ENCODE assay signal across 7 cellular contexts in genomic region chr15:65583701-65584100, GRCh38. TPM values are rescaled to one million over a fixed set of nuclear protein-coding genes. Genes with fewer than 3 reads are reported as not detected.
DNase-seq lines count a peak whose midpoint lies in the region; ATAC-seq and TF ChIP-seq lines count a peak whose summit lies in the region.

No MANE protein-coding gene starts in this region.

- peaks cover 3% of the 10 kb centered on the region for H3K27me3 Mint-ChIP-seq in GM23338 (ENCODE audit: insufficient read depth, low read depth, poor library complexity)

- H3K27ac ChIP-seq in GM23338 (ENCODE audit: low read depth) = no peak overlapping the region; the same call in 1 of the 2 replicates

- H3K36me3 ChIP-seq in GM23338 (ENCODE audit: insufficient read depth) = peaks cover 16% of the 10 kb centered on the region

- no peak for TF ChIP-seq CTCF in GM23338 (conservative IDR thresholded peaks at IDR 0.05; ENCODE audit: low read depth in 2 of 2)

- H3K36me3 Mint-ChIP-seq in GM23338 (ENCODE audit: low read depth) = peaks cover 56% of the 10 kb centered on the region

- H3K79me2 ChIP-seq in GM23338 (replicated peaks; ENCODE audit: insufficient read depth) = no peaks in the 10 kb centered on the region

- H3K27ac Mint-ChIP-seq in GM23338 = no peak overlapping the region

- H4K20me1 ChIP-seq in GM23338 (replicated peaks; ENCODE audit: insufficient read depth) = no peaks in the 10 kb centered on the region

- no peaks in the 10 kb centered on the region; the same call in 1 of the 2 replicates for H3K4me1 ChIP-seq in GM23338 (ENCODE audit: insufficient read depth)

- no peak overlapping the region for H3K4me2 ChIP-seq in GM23338

- no peak overlapping the region for H2AFZ ChIP-seq in GM23338

- H3K4me3 ChIP-seq in GM23338 = no peak overlapping the region

- no peaks in the 10 kb centered on the region; the same call in 1 of the 2 replicates for H3F3A ChIP-seq in GM23338 (replicated peaks; ENCODE audit: low read depth)

- H3K4me1 Mint-ChIP-seq in GM23338 = peaks cover 21% of the 10 kb centered on the region

- no peak overlapping the region for H3K4me3 Mint-ChIP-seq in GM23338

- ATAC-seq in GM23338 = no peak

- H3K9me3 Mint-ChIP-seq in GM23338 = no peaks in the 10 kb centered on the region

- no peaks in the 10 kb centered on the region for H3K9me2 ChIP-seq in GM23338 (ENCODE audit: insufficient read depth)

- DNase-seq in GM23338 (ENCODE audit: low spot score) = peak; percentile 9
- DNase-seq in T follicular helper cell (ENCODE audit: low read depth) = peak; percentile 30
- DNase-seq in effector CD8-positive, alpha-beta T cell (lab: John Stamatoyannopoulos, UW) = peak; percentile 14
- DNase-seq in stimulated activated CD4-positive, alpha-beta T cell treated with anti-CD3 and anti-CD28 coated beads, Interleukin-2, amount 100 ng/mL, for 4 hours (ENCODE audit: low read depth) = peak; percentile 13
- no peak for DNase-seq in NCI-H774 (lab: John Stamatoyannopoulos, UW)
- no peak for DNase-seq in SIG-M5 (lab: John Stamatoyannopoulos, UW)
- no peak for DNase-seq in Ammon's horn (ENCODE audit: low spot score)

- no peaks in the 10 kb centered on the region for H3K27me3 ChIP-seq in GM23338 (ENCODE audit: insufficient read depth)

TF ChIP-seq in GM23338, 12 proteins besides CTCF, POLR2A, EP300 and RAD21:
- TF ChIP-seq ZNF462 (CRISPR knock-in tag; IDR thresholded peaks at IDR 0.05) = no peak
- no peak for TF ChIP-seq POLR2AphosphoS5 (IDR thresholded peaks at IDR 0.05; ENCODE audit: low read depth)
- TF ChIP-seq ZNF114 (CRISPR knock-in tag; IDR thresholded peaks at IDR 0.05) = no peak
- no peak for TF ChIP-seq ZNF331 (CRISPR knock-in tag; IDR thresholded peaks at IDR 0.05; ENCODE audit: low read depth)
- TF ChIP-seq NANOG (IDR thresholded peaks at IDR 0.05; ENCODE audit: borderline replicate concordance) = no peak
- no peak for TF ChIP-seq STAT1 (IDR thresholded peaks at IDR 0.05; ENCODE audit: unreplicated experiment)
- TF ChIP-seq REST (IDR thresholded peaks at IDR 0.05; ENCODE audit: unreplicated experiment) = no peak
- no peak for TF ChIP-seq EZH2 (IDR thresholded peaks at IDR 0.05; ENCODE audit: low read depth, unreplicated experiment)
- no peak for TF ChIP-seq ETS1 (IDR thresholded peaks at IDR 0.05)
- no peak for TF ChIP-seq JUNB (IDR thresholded peaks at IDR 0.05; ENCODE audit: unreplicated experiment)
- no peak for TF ChIP-seq CREB1 (CRISPR knock-in tag; IDR thresholded peaks at IDR 0.05; ENCODE audit: low read depth)
- TF ChIP-seq EZH2phosphoT487 (IDR thresholded peaks at IDR 0.05; ENCODE audit: unreplicated experiment) = no peak

RNA-seq across cellular contexts. Expression of gene INTS14, which starts 27.2 kb away (rescaled TPM):
- 37.7 and 56.0 TPM in 2 replicates for total RNA-seq in GM23338 (2014; rRNA removed; shearing (Covaris generic))
- polyA plus RNA-seq in GM23338 (2016; fragmentation: Nextera tagmentation; extraction: Ambion mirVana) = 14.1 and 15.2 TPM in 2 replicates

RNA-seq across cellular contexts. Expression of gene SLC24A1, which starts 38.0 kb away (rescaled TPM):
- total RNA-seq in GM23338 (2014; rRNA removed; shearing (Covaris generic)) = 4.5 and 6.1 TPM in 2 replicates
- 1.6 and 2.3 TPM in 2 replicates for polyA plus RNA-seq in GM23338 (2016; fragmentation: Nextera tagmentation; extraction: Ambion mirVana)

RNA-seq across cellular contexts. Expression of gene HACD3, which starts 53.4 kb away (rescaled TPM):
- total RNA-seq in GM23338 (2014; rRNA removed; shearing (Covaris generic)) = 128 and 131 TPM in 2 replicates
- 115 and 123 TPM in 2 replicates for polyA plus RNA-seq in GM23338 (2016; fragmentation: Nextera tagmentation; extraction: Ambion mirVana)

Comparison
In these comparisons a context has a peak if more than half of its experiments do, and no peak if none do; other contexts are left out.
1. DNase-seq: peak in GM23338 (single experiment), T follicular helper cell (single experiment), effector CD8-positive, alpha-beta T cell (single experiment) and stimulated activated CD4-positive, alpha-beta T cell treated with anti-CD3 and anti-CD28 coated beads, Interleukin-2, amount 100 ng/mL, for 4 hours (single experiment); none in NCI-H774 (single experiment), SIG-M5 (single experiment) and Ammon's horn (single experiment).